Comparison of ENCODE assay signal across 1 cellular context in genomic region chr5:140402258-140403074, GRCh38.
TF ChIP-seq lines count a peak whose summit lies in the region.

No MANE protein-coding gene starts in this region.

TF ChIP-seq in HepG2, 621 proteins besides CTCF, POLR2A, EP300 and RAD21 (continued from another document and continues in another):
- no peak for TF ChIP-seq ZBTB46 (CRISPR knock-in tag; IDR thresholded peaks at IDR 0.05; ENCODE audit: borderline replicate concordance)
- 0 out of 2 replicates have a peak, but pooled peaks have one; percentile 14 for TF ChIP-seq FOXK2 (IDR thresholded peaks at IDR 0.05)
- TF ChIP-seq TMF1 (CRISPR knock-in tag; IDR thresholded peaks at IDR 0.05; ENCODE audit: low read depth): no peak; the same call in 1 of the 2 replicates
- TF ChIP-seq ZIK1 (CRISPR knock-in tag; IDR thresholded peaks at IDR 0.05; ENCODE audit: borderline replicate concordance, low read depth): no peak
- TF ChIP-seq HOXA5 (CRISPR knock-in tag; IDR thresholded peaks at IDR 0.05): peak; percentile 60
- TF ChIP-seq, protein P1, sequence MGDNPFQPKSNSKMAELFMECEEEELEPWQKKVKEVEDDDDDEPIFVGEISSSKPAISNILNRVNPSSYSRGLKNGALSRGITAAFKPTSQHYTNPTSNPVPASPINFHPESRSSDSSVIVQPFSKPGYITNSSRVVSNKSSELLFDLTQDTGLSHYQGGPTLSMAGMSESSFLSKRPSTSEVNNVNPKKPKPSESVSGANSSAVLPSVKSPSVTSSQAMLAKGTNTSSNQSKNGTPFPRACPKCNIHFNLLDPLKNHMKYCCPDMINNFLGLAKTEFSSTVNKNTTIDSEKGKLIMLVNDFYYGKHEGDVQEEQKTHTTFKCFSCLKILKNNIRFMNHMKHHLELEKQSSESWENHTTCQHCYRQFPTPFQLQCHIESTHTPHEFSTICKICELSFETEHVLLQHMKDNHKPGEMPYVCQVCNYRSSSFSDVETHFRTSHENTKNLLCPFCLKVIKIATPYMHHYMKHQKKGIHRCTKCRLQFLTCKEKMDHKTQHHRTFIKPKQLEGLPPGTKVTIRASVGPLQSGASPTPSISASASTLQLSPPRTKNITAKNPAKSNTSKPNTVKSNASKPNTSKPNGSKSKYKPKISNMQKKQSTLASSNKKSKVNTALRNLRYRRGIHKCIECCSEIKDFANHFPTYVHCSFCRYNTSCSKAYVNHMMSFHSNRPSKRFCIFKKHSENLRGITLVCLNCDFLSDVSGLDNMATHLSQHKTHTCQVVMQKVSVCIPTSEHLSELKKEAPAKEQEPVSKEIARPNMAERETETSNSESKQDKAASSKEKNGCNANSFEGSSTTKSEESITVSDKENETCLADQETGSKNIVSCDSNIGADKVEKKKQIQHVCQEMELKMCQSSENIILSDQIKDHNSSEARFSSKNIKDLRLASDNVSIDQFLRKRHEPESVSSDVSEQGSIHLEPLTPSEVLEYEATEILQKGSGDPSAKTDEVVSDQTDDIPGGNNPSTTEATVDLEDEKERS (CRISPR knock-in tag; IDR thresholded peaks at IDR 0.05): no peak
- no peak for TF ChIP-seq ZNF260 (CRISPR knock-in tag; IDR thresholded peaks at IDR 0.05; ENCODE audit: borderline replicate concordance, low read depth)
- no peak for TF ChIP-seq ZNF816 (CRISPR knock-in tag; IDR thresholded peaks at IDR 0.05; ENCODE audit: borderline replicate concordance)
- TF ChIP-seq TEAD3 (CRISPR knock-in tag; optimal IDR thresholded peaks at IDR 0.05; ENCODE audit: borderline replicate concordance): no peak
- TF ChIP-seq TFE3 (CRISPR knock-in tag; IDR thresholded peaks at IDR 0.05): peak; percentile 24; the same call in 1 of the 2 replicates
- peak; percentile 26 for TF ChIP-seq ZNF781 (CRISPR knock-in tag; IDR thresholded peaks at IDR 0.05; ENCODE audit: borderline replicate concordance, not compliant biosample characterization)
- TF ChIP-seq NFE2L1 (CRISPR knock-in tag; IDR thresholded peaks at IDR 0.05; ENCODE audit: borderline replicate concordance): no peak
- no peak for TF ChIP-seq ATF3 (CRISPR knock-in tag; IDR thresholded peaks at IDR 0.05)
- no peak for TF ChIP-seq PHF21A (CRISPR knock-in tag; IDR thresholded peaks at IDR 0.05)
- TF ChIP-seq, protein P2, sequence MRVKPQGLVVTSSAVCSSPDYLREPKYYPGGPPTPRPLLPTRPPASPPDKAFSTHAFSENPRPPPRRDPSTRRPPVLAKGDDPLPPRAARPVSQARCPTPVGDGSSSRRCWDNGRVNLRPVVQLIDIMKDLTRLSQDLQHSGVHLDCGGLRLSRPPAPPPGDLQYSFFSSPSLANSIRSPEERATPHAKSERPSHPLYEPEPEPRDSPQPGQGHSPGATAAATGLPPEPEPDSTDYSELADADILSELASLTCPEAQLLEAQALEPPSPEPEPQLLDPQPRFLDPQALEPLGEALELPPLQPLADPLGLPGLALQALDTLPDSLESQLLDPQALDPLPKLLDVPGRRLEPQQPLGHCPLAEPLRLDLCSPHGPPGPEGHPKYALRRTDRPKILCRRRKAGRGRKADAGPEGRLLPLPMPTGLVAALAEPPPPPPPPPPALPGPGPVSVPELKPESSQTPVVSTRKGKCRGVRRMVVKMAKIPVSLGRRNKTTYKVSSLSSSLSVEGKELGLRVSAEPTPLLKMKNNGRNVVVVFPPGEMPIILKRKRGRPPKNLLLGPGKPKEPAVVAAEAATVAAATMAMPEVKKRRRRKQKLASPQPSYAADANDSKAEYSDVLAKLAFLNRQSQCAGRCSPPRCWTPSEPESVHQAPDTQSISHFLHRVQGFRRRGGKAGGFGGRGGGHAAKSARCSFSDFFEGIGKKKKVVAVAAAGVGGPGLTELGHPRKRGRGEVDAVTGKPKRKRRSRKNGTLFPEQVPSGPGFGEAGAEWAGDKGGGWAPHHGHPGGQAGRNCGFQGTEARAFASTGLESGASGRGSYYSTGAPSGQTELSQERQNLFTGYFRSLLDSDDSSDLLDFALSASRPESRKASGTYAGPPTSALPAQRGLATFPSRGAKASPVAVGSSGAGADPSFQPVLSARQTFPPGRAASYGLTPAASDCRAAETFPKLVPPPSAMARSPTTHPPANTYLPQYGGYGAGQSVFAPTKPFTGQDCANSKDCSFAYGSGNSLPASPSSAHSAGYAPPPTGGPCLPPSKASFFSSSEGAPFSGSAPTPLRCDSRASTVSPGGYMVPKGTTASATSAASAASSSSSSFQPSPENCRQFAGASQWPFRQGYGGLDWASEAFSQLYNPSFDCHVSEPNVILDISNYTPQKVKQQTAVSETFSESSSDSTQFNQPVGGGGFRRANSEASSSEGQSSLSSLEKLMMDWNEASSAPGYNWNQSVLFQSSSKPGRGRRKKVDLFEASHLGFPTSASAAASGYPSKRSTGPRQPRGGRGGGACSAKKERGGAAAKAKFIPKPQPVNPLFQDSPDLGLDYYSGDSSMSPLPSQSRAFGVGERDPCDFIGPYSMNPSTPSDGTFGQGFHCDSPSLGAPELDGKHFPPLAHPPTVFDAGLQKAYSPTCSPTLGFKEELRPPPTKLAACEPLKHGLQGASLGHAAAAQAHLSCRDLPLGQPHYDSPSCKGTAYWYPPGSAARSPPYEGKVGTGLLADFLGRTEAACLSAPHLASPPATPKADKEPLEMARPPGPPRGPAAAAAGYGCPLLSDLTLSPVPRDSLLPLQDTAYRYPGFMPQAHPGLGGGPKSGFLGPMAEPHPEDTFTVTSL (CRISPR knock-in tag; IDR thresholded peaks at IDR 0.05; ENCODE audit: borderline replicate concordance): 0 out of 2 replicates have a peak, but pooled peaks have one; percentile 25
- TF ChIP-seq ZNF296 (CRISPR knock-in tag; conservative IDR thresholded peaks at IDR 0.05): no peak
- TF ChIP-seq ZNF432 (CRISPR knock-in tag; IDR thresholded peaks at IDR 0.05; ENCODE audit: borderline replicate concordance): no peak
- peak; percentile 15; the same call in 1 of the 2 replicates for TF ChIP-seq RXRA (CRISPR knock-in tag; IDR thresholded peaks at IDR 0.05)
- no peak for TF ChIP-seq ZSCAN29 (CRISPR knock-in tag; conservative IDR thresholded peaks at IDR 0.05)
- no peak for TF ChIP-seq ZNF431 (CRISPR knock-in tag; IDR thresholded peaks at IDR 0.05; ENCODE audit: borderline replicate concordance, low read depth)
- 0 out of 2 replicates have a peak, but pooled peaks have one; percentile 17 for TF ChIP-seq SATB2 (CRISPR knock-in tag; IDR thresholded peaks at IDR 0.05)
- no peak for TF ChIP-seq ZNF30 (CRISPR knock-in tag; IDR thresholded peaks at IDR 0.05)
- no peak for TF ChIP-seq HNRNPL (IDR thresholded peaks at IDR 0.05; ENCODE audit: low read depth, low read length)
- no peak for TF ChIP-seq ZNF597 (CRISPR knock-in tag; IDR thresholded peaks at IDR 0.05)
- TF ChIP-seq ZNF335 (CRISPR knock-in tag; IDR thresholded peaks at IDR 0.05): no peak
- TF ChIP-seq ZKSCAN1 (IDR thresholded peaks at IDR 0.05; ENCODE audit: low read length): no peak
- no peak for TF ChIP-seq CEBPB (IDR thresholded peaks at IDR 0.05; ENCODE audit: borderline replicate concordance, low read depth, low read length)
- no peak for TF ChIP-seq FUBP1 (CRISPR knock-in tag; IDR thresholded peaks at IDR 0.05; ENCODE audit: borderline replicate concordance)
- TF ChIP-seq HNF4A (CRISPR knock-in tag; IDR thresholded peaks at IDR 0.05): peak; percentile 79
- TF ChIP-seq MTF1 (CRISPR knock-in tag; IDR thresholded peaks at IDR 0.05): no peak
- TF ChIP-seq, protein P3, sequence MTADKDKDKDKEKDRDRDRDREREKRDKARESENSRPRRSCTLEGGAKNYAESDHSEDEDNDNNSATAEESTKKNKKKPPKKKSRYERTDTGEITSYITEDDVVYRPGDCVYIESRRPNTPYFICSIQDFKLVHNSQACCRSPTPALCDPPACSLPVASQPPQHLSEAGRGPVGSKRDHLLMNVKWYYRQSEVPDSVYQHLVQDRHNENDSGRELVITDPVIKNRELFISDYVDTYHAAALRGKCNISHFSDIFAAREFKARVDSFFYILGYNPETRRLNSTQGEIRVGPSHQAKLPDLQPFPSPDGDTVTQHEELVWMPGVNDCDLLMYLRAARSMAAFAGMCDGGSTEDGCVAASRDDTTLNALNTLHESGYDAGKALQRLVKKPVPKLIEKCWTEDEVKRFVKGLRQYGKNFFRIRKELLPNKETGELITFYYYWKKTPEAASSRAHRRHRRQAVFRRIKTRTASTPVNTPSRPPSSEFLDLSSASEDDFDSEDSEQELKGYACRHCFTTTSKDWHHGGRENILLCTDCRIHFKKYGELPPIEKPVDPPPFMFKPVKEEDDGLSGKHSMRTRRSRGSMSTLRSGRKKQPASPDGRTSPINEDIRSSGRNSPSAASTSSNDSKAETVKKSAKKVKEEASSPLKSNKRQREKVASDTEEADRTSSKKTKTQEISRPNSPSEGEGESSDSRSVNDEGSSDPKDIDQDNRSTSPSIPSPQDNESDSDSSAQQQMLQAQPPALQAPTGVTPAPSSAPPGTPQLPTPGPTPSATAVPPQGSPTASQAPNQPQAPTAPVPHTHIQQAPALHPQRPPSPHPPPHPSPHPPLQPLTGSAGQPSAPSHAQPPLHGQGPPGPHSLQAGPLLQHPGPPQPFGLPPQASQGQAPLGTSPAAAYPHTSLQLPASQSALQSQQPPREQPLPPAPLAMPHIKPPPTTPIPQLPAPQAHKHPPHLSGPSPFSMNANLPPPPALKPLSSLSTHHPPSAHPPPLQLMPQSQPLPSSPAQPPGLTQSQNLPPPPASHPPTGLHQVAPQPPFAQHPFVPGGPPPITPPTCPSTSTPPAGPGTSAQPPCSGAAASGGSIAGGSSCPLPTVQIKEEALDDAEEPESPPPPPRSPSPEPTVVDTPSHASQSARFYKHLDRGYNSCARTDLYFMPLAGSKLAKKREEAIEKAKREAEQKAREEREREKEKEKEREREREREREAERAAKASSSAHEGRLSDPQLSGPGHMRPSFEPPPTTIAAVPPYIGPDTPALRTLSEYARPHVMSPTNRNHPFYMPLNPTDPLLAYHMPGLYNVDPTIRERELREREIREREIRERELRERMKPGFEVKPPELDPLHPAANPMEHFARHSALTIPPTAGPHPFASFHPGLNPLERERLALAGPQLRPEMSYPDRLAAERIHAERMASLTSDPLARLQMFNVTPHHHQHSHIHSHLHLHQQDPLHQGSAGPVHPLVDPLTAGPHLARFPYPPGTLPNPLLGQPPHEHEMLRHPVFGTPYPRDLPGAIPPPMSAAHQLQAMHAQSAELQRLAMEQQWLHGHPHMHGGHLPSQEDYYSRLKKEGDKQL (CRISPR knock-in tag; IDR thresholded peaks at IDR 0.05; ENCODE audit: low read depth): no peak
- TF ChIP-seq TOPORS (CRISPR knock-in tag; IDR thresholded peaks at IDR 0.05): no peak
- no peak for TF ChIP-seq MAF1 (CRISPR knock-in tag; IDR thresholded peaks at IDR 0.05; ENCODE audit: borderline replicate concordance)
- TF ChIP-seq SAP130 (CRISPR knock-in tag; IDR thresholded peaks at IDR 0.05; ENCODE audit: low read depth): peak; percentile 77
